In genomic region chr7:137007001-137007725, GRCh38 we compare ENCODE assay signal across 1 cellular context.
TF ChIP-seq lines count a peak whose summit lies in the region.

No MANE protein-coding gene starts in this region.

TF ChIP-seq in H1, 55 proteins besides CTCF, POLR2A, EP300 and RAD21:
- no peak for TF ChIP-seq EGR1 (IDR thresholded peaks at IDR 0.05; ENCODE audit: borderline replicate concordance, low read depth, low read length)
- no peak for TF ChIP-seq CEBPB (IDR thresholded peaks at IDR 0.05; ENCODE audit: low read depth, low read length)
- no peak for TF ChIP-seq BACH1 (IDR thresholded peaks at IDR 0.05; ENCODE audit: low read length)
- no peak for TF ChIP-seq GABPA (IDR thresholded peaks at IDR 0.05; ENCODE audit: borderline replicate concordance, insufficient read depth, low read length)
- no peak for TF ChIP-seq MAFK (IDR thresholded peaks at IDR 0.05; ENCODE audit: low read depth, low read length)
- TF ChIP-seq SIRT6 (IDR thresholded peaks at IDR 0.05; ENCODE audit: low read length) = no peak
- TF ChIP-seq PHF8 (conservative IDR thresholded peaks at IDR 0.05; ENCODE audit: low read depth, low read length) = no peak
- TF ChIP-seq BRCA1 (IDR thresholded peaks at IDR 0.05; ENCODE audit: low read depth, low read length) = no peak
- no peak for TF ChIP-seq TEAD4 (IDR thresholded peaks at IDR 0.05; ENCODE audit: low read depth, low read length)
- no peak for TF ChIP-seq JUN (IDR thresholded peaks at IDR 0.05; ENCODE audit: low read depth, low read length)
- no peak for TF ChIP-seq SAP30 (IDR thresholded peaks at IDR 0.05; ENCODE audit: insufficient read depth, insufficient replicate concordance, low read length)
- TF ChIP-seq ASH2L (IDR thresholded peaks at IDR 0.05; ENCODE audit: low read length) = no peak
- no peak for TF ChIP-seq BCL11A (IDR thresholded peaks at IDR 0.05; ENCODE audit: low read depth in 2 of 2, low read length in 2 of 2)
TF ChIP-seq in H1: peak in this region for 0.
